In the genomic region with DNA sequence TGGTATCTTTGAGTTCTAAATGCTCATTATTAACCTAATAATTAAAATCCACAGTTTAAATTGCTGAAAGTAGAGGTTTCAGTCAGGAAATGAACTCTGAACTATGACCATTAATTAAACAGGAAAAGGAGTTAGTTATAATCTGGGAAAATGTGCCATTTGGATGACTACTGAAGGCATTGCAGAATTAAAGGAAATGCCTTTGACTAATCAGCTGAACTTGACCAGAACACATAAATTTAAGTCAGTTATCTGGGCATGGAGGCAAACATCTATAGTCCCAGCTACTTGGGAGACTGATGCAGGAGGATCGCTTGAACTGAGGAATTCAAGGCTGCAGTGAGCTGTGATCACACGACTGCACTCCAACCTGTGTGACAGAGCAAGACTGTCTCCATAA, we compare ENCODE assay signal across 16 cellular contexts.
"Had no signal": no experiment of that assay in that cellular context is flagged by ENCODE, and none has a peak within 500 bp of the region (broad histone marks: within the 10 kb centered on the region; RNA-seq: fewer than 3 reads in every experiment).

No MANE protein-coding gene starts in this region.

- H3K4me1 Mint-ChIP-seq: naive thymus-derived CD4-positive, alpha-beta T cell; stimulated activated naive B cell treated with anti-CD40 and anti-IgM and Interleukin-4, amounts not matched to agents 10 μg/mL and 1 μg/mL and 100 μg/mL, for 72 hours; stimulated activated naive CD8-positive, alpha-beta T cell treated with anti-CD3 and anti-CD28 coated beads, Interleukin-15, amount 100 ng/mL, for 72 hours had no signal

- H3K4me3 Mint-ChIP-seq: effector memory CD8-positive, alpha-beta T cell; naive thymus-derived CD4-positive, alpha-beta T cell; stimulated activated naive B cell treated with anti-CD40 and anti-IgM and Interleukin-4, amounts not matched to agents 10 μg/mL and 1 μg/mL and 100 μg/mL, for 72 hours; stimulated activated naive CD8-positive, alpha-beta T cell treated with anti-CD3 and anti-CD28 coated beads, Interleukin-15, amount 100 ng/mL, for 72 hours had no signal

- H3K27ac Mint-ChIP-seq: effector memory CD8-positive, alpha-beta T cell; naive thymus-derived CD4-positive, alpha-beta T cell; stimulated activated naive B cell treated with anti-CD40 and anti-IgM and Interleukin-4, amounts not matched to agents 10 μg/mL and 1 μg/mL and 100 μg/mL, for 72 hours; stimulated activated naive CD8-positive, alpha-beta T cell treated with anti-CD3 and anti-CD28 coated beads, Interleukin-15, amount 100 ng/mL, for 72 hours had no signal

- H3K36me3 Mint-ChIP-seq: naive thymus-derived CD4-positive, alpha-beta T cell; stimulated activated naive B cell treated with anti-CD40 and anti-IgM and Interleukin-4, amounts not matched to agents 10 μg/mL and 1 μg/mL and 100 μg/mL, for 72 hours had no signal

- FAIRE-seq: islet of Langerhans had no signal

- H3K9me3 Mint-ChIP-seq: effector memory CD8-positive, alpha-beta T cell; naive thymus-derived CD4-positive, alpha-beta T cell; stimulated activated naive B cell treated with anti-CD40 and anti-IgM and Interleukin-4, amounts not matched to agents 10 μg/mL and 1 μg/mL and 100 μg/mL, for 72 hours; stimulated activated naive CD8-positive, alpha-beta T cell treated with anti-CD3 and anti-CD28 coated beads, Interleukin-15, amount 100 ng/mL, for 72 hours had no signal

- DNase-seq: central memory CD4-positive, alpha-beta T cell; cortex of kidney; effector memory CD8-positive, alpha-beta T cell; esophagus squamous epithelium; foreskin keratinocyte; head of caudate nucleus; left ventricle myocardium inferior; naive thymus-derived CD4-positive, alpha-beta T cell; psoas muscle; sigmoid colon; stimulated activated CD4-positive, alpha-beta T cell treated with anti-CD3 and anti-CD28 coated beads, Interleukin-2, amount 100 ng/mL, for 24 hours; stimulated activated CD4-positive, alpha-beta T cell treated with anti-CD3 and anti-CD28 coated beads, Interleukin-4, amount 100 ng/mL, for 4 hours; stimulated activated naive B cell treated with anti-CD40 and anti-IgM and Interleukin-4, amounts not matched to agents 10 μg/mL and 1 μg/mL and 100 μg/mL, for 72 hours; stimulated activated naive CD8-positive, alpha-beta T cell treated with anti-CD3 and anti-CD28 coated beads, Interleukin-15, amount 100 ng/mL, for 72 hours; testis had no signal
